In genomic region chr5:6780802-6781391, GRCh38 we compare ENCODE assay signal across 8 cellular contexts.
A peak's percentile ranks its signal among the peaks of the same experiment; 100 is the strongest.
DNase-seq lines count a peak whose midpoint lies in the region; ATAC-seq and TF ChIP-seq lines count a peak whose summit lies in the region.

No MANE protein-coding gene starts in this region.

- TF ChIP-seq POLR2A in tibial nerve (IDR thresholded peaks at IDR 0.05), result no peak

- no peaks in the 10 kb centered on the region for H3K27me3 ChIP-seq in HL-60 (ENCODE audit: insufficient read depth, poor library complexity, severe bottlenecking)
- H3K27me3 ChIP-seq in naive thymus-derived CD4-positive, alpha-beta T cell (ENCODE audit: control insufficient read depth in 2 of 2, insufficient read depth in 2 of 2, low read length in 2 of 2), result no peaks in the 10 kb centered on the region
- no peaks in the 10 kb centered on the region for H3K27me3 ChIP-seq in tibial nerve

- intact Hi-C loops in naive thymus-derived CD4-positive, alpha-beta T cell (cut with micrococcal nuclease), result no loop called here

- peak; percentile 7 for DNase-seq in EH (ENCODE audit: low read depth)
- DNase-seq in HL-60 (ENCODE audit: low read depth in 1 of 2, low spot score in 1 of 2), result peak in 1 of 2 experiments; percentile 21
- peak; percentile 37 for DNase-seq in activated CD4-positive, alpha-beta memory T cell treated with anti-CD3 and anti-CD28 coated beads, Interleukin-2, amount 10 ng/mL, durations not matched to agents 7 days and 5 days
- DNase-seq in naive thymus-derived CD4-positive, alpha-beta T cell, result no peak
- no peak for DNase-seq in tibial nerve (ENCODE audit: low spot score in 2 of 2)
- no peak for DNase-seq in NK-92 (lab: John Stamatoyannopoulos, UW; ENCODE audit: unreplicated experiment)
- no peak for DNase-seq in NCI-H446 (lab: John Stamatoyannopoulos, UW)

- H3K36me3 ChIP-seq in naive thymus-derived CD4-positive, alpha-beta T cell (ENCODE audit: control insufficient read depth in 2 of 3, insufficient read depth in 3 of 3, low read length in 3 of 3), result no peaks in the 10 kb centered on the region
- H3K36me3 ChIP-seq in tibial nerve, result no peaks in the 10 kb centered on the region

- no peak for TF ChIP-seq EP300 in tibial nerve (IDR thresholded peaks at IDR 0.05)

- peaks cover 7% of the 10 kb centered on the region for H3K4me1 Mint-ChIP-seq in activated CD4-positive, alpha-beta memory T cell treated with anti-CD3 and anti-CD28 coated beads, Interleukin-2, amount 10 ng/mL, durations not matched to agents 7 days and 5 days
- H3K4me1 Mint-ChIP-seq in naive thymus-derived CD4-positive, alpha-beta T cell, result peaks cover 0 to 6% (median 2%) of the 10 kb centered on the region in 7 donors

- POLR2A ChIA-PET in activated CD4-positive, alpha-beta memory T cell treated with anti-CD3 and anti-CD28 coated beads, Interleukin-2, amount 10 ng/mL, durations not matched to agents 7 days and 5 days (lab: Charles Lee), result no interaction called here
- POLR2A ChIA-PET in naive thymus-derived CD4-positive, alpha-beta T cell (lab: Charles Lee), result no interaction called here

- no peaks in the 10 kb centered on the region for H3K9me3 Mint-ChIP-seq in activated CD4-positive, alpha-beta memory T cell treated with anti-CD3 and anti-CD28 coated beads, Interleukin-2, amount 10 ng/mL, durations not matched to agents 7 days and 5 days
- no peaks in the 10 kb centered on the region for H3K9me3 Mint-ChIP-seq in naive thymus-derived CD4-positive, alpha-beta T cell

- H3K4me1 ChIP-seq in naive thymus-derived CD4-positive, alpha-beta T cell (ENCODE audit: control insufficient read depth in 2 of 2, insufficient read depth in 2 of 2, low read length in 2 of 2), result no peaks in the 10 kb centered on the region
- no peaks in the 10 kb centered on the region for H3K4me1 ChIP-seq in tibial nerve

- CTCF ChIA-PET in activated CD4-positive, alpha-beta memory T cell treated with anti-CD3 and anti-CD28 coated beads, Interleukin-2, amount 10 ng/mL, durations not matched to agents 7 days and 5 days (lab: Charles Lee), result interaction anchor here (1.1 kb wide), 1 partner anchor 9 kb away, joined by 3 read pairs; no protein-coding TSS in a partner anchor
- CTCF ChIA-PET in naive thymus-derived CD4-positive, alpha-beta T cell (lab: Charles Lee), result no interaction called here

- TF ChIP-seq CTCF in HL-60 (IDR thresholded peaks at IDR 0.05; ENCODE audit: insufficient read depth, low read length), result peak; percentile 25
- peak in 1 of 5 experiments; percentile 8 for TF ChIP-seq CTCF in tibial nerve (IDR thresholded peaks at IDR 0.05)

- H3K27ac Mint-ChIP-seq in activated CD4-positive, alpha-beta memory T cell treated with anti-CD3 and anti-CD28 coated beads, Interleukin-2, amount 10 ng/mL, durations not matched to agents 7 days and 5 days, result no peak overlapping the region
- no peak overlapping the region for H3K27ac Mint-ChIP-seq in naive thymus-derived CD4-positive, alpha-beta T cell

- H3K27me3 Mint-ChIP-seq in activated CD4-positive, alpha-beta memory T cell treated with anti-CD3 and anti-CD28 coated beads, Interleukin-2, amount 10 ng/mL, durations not matched to agents 7 days and 5 days, result peaks cover 11% of the 10 kb centered on the region
- H3K27me3 Mint-ChIP-seq in naive thymus-derived CD4-positive, alpha-beta T cell, result peaks cover 0 to 27% (median 5%) of the 10 kb centered on the region in 5 donors

- H3K4me3 ChIP-seq in HL-60 (replicated peaks; ENCODE audit: insufficient read depth, low read length) (no peak overlapping the region), tibial nerve (no peak overlapping the region)
- no peak overlapping the region for H3K4me3 ChIP-seq in naive thymus-derived CD4-positive, alpha-beta T cell (ENCODE audit: low read length)

- H3K36me3 Mint-ChIP-seq in activated CD4-positive, alpha-beta memory T cell treated with anti-CD3 and anti-CD28 coated beads, Interleukin-2, amount 10 ng/mL, durations not matched to agents 7 days and 5 days (ENCODE audit: low read depth), result no peaks in the 10 kb centered on the region
- H3K36me3 Mint-ChIP-seq in naive thymus-derived CD4-positive, alpha-beta T cell, result no peaks in the 10 kb centered on the region

- peak; percentile 88 for ATAC-seq in GM21367 (IDR thresholded peaks at IDR 0.05; ENCODE audit: unreplicated experiment)
- peak; percentile 61 for ATAC-seq in naive thymus-derived CD4-positive, alpha-beta T cell

- 89 to 94% methylated on average over 7 of the region's 7 CpGs for WGBS in tibial nerve, 2 donors

- no peak overlapping the region for H3K4me3 Mint-ChIP-seq in activated CD4-positive, alpha-beta memory T cell treated with anti-CD3 and anti-CD28 coated beads, Interleukin-2, amount 10 ng/mL, durations not matched to agents 7 days and 5 days
- no peak overlapping the region for H3K4me3 Mint-ChIP-seq in naive thymus-derived CD4-positive, alpha-beta T cell

- H3K27ac ChIP-seq in HL-60 (replicated peaks) (no peak overlapping the region), tibial nerve (no peak overlapping the region)
- no peak overlapping the region for H3K27ac ChIP-seq in naive thymus-derived CD4-positive, alpha-beta T cell (ENCODE audit: low read depth, low read length)

- H3K9me3 ChIP-seq in naive thymus-derived CD4-positive, alpha-beta T cell (ENCODE audit: control insufficient read depth in 2 of 3, low read length in 3 of 3), result no peaks in the 10 kb centered on the region
- no peaks in the 10 kb centered on the region for H3K9me3 ChIP-seq in tibial nerve

Comparison
In these comparisons a context has a peak if more than half of its experiments do, and no peak if none do; other contexts are left out.
1. DNase-seq: peak in EH (single experiment) and activated CD4-positive, alpha-beta memory T cell treated with anti-CD3 and anti-CD28 coated beads, Interleukin-2, amount 10 ng/mL, durations not matched to agents 7 days and 5 days (single experiment); none in naive thymus-derived CD4-positive, alpha-beta T cell (0 of 9), tibial nerve (0 of 2), NK-92 (single experiment) and NCI-H446 (0 of 2).